Comparison of ENCODE assay signal across 9 cellular contexts in genomic region chr13:102354011-102354410, GRCh38. TPM values are rescaled to one million over a fixed set of nuclear protein-coding genes. Genes with fewer than 3 reads are reported as not detected.
"Had no signal": no experiment of that assay in that cellular context is flagged by ENCODE, and none has a peak within 500 bp of the region (broad histone marks: within the 10 kb centered on the region; RNA-seq: fewer than 3 reads in every experiment).

No MANE protein-coding gene starts in this region.

- DNase-seq: GDM1, GF-D8 had no signal

- H3K4me3 ChIP-seq: GM12878 had no signal

- FAIRE-seq: G401.6, GM12878, GM12891, GM12892, GM18507, GM19239 had no signal

RNA-seq across cellular contexts. Expression of gene FGF14, which starts 47.8 kb away (rescaled TPM):
- total RNA-seq: G401 had no signal
